16 cellular contexts compared by ENCODE assay signal in the genomic region with DNA sequence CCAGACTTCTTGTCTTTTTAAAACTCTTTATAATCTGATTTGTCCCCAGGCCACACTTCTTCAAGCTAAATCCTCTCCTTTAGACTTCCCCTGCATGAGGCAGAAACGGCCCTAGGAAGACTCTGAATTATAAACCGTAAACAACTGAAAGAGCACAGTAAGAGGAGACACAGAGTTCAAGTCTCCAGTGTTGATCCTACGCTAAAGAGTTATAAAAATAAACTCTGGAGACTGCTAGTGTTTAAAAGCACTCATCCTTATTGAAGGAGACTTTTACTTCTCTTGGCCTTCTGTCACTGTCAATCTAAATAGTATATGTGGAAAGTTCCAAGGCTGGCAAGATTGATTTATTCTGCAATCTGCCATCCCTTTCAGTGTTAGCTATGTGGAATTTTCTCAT.
A peak's percentile ranks its signal among the peaks of the same experiment; 100 is the strongest.
DNase-seq lines count a peak whose midpoint lies in the region; ATAC-seq and TF ChIP-seq lines count a peak whose summit lies in the region.
"Had no signal": no experiment of that assay in that cellular context is flagged by ENCODE, and none has a peak within 500 bp of the region (broad histone marks: within the 10 kb centered on the region; RNA-seq: fewer than 3 reads in every experiment).

No MANE protein-coding gene starts in this region.

- H3K4ac ChIP-seq in IMR-90 (ENCODE audit: low read depth, low read length), result no peak overlapping the region

- in situ Hi-C loops in IMR-90 (cut with MboI; ENCODE audit: low sequenced_read_pairs), result no loop called here

- H2BK20ac ChIP-seq in IMR-90 (ENCODE audit: low read depth, low read length), result no peak overlapping the region

- ATAC-seq in IMR-90 (ENCODE audit: low read depth), result peak; percentile 24; the same call in 1 of the 2 replicates
- no peak for ATAC-seq in GM21390 (IDR thresholded peaks at IDR 0.05; ENCODE audit: unreplicated experiment)

- H3K18ac ChIP-seq in IMR-90 (ENCODE audit: low read depth, low read length), result no peak overlapping the region

- H3K4me3 Mint-ChIP-seq in progenitor cell of endocrine pancreas (ENCODE audit: low read depth), result no peak overlapping the region
- H3K4me3 Mint-ChIP-seq: CD4-positive, CD25-positive, alpha-beta regulatory T cell had no signal

- H3K14ac ChIP-seq in IMR-90 (replicated peaks; ENCODE audit: low read depth, low read length), result no peak overlapping the region

- no peak overlapping the region for H2AFZ ChIP-seq in IMR-90 (replicated peaks; ENCODE audit: low read length, poor library complexity)

- no peak overlapping the region for H4K8ac ChIP-seq in IMR-90 (ENCODE audit: low read depth in 2 of 2, low read length in 2 of 2)

- peak overlapping the region; percentile 80 for H3K27ac Mint-ChIP-seq in progenitor cell of endocrine pancreas
- H3K27ac Mint-ChIP-seq: CD4-positive, CD25-positive, alpha-beta regulatory T cell had no signal

- TF ChIP-seq POLR2A in IMR-90 (IDR thresholded peaks at IDR 0.05; ENCODE audit: low read depth, low read length) (no peak), uterus (IDR thresholded peaks at IDR 0.05) (no peak)

- H2AK9ac ChIP-seq in IMR-90 (replicated peaks; ENCODE audit: low read depth, low read length, poor library complexity), result no peak overlapping the region

- no peak for TF ChIP-seq RAD21 in IMR-90 (IDR thresholded peaks at IDR 0.05; ENCODE audit: low read length)

- no peaks in the 10 kb centered on the region for H3K4me1 ChIP-seq in IMR-90 (ENCODE audit: control insufficient read depth, insufficient read depth, low read length)
- H3K4me1 ChIP-seq in uterus, result no peaks in the 10 kb centered on the region

- dilution Hi-C loops in IMR-90 (cut with HindIII; ENCODE audit: low sequenced_read_pairs, unreplicated experiment), result no loop called here

- H2BK5ac ChIP-seq in IMR-90 (ENCODE audit: low read depth, low read length, poor library complexity, severe bottlenecking), result no peak overlapping the region

- TF ChIP-seq CTCF in IMR-90 (conservative IDR thresholded peaks at IDR 0.05; ENCODE audit: low read depth, low read length) (no peak), VCaP (conservative IDR thresholded peaks at IDR 0.05) (no peak), progenitor cell of endocrine pancreas (IDR thresholded peaks at IDR 0.05; ENCODE audit: unreplicated experiment) (no peak), uterus (IDR thresholded peaks at IDR 0.05) (no peak)

- no peak overlapping the region for H2BK120ac ChIP-seq in IMR-90 (ENCODE audit: low read depth, low read length)

- no peak overlapping the region for H3K23ac ChIP-seq in IMR-90 (ENCODE audit: low read depth, low read length)

- no peak overlapping the region for H4K91ac ChIP-seq in IMR-90 (ENCODE audit: insufficient read depth, low read depth, low read length)

- peaks cover 24% of the 10 kb centered on the region for H3K36me3 Mint-ChIP-seq in progenitor cell of endocrine pancreas (ENCODE audit: insufficient read depth)
- H3K36me3 Mint-ChIP-seq: CD4-positive, CD25-positive, alpha-beta regulatory T cell had no signal

- H3K4me3 ChIP-seq in IMR-90 (ENCODE audit: insufficient read depth, low read depth, low read length), result no peak overlapping the region
- no peak overlapping the region for H3K4me3 ChIP-seq in uterus

- no peak overlapping the region for H3K4me2 ChIP-seq in IMR-90 (ENCODE audit: low read depth, low read length)

- H2AK5ac ChIP-seq in IMR-90 (ENCODE audit: low read depth, low read length), result no peak overlapping the region

- H3K9me3 ChIP-seq in IMR-90 (ENCODE audit: control insufficient read depth, insufficient read depth, low read length), result no peaks in the 10 kb centered on the region
- H3K9me3 ChIP-seq in uterus, result no peaks in the 10 kb centered on the region

- no peaks in the 10 kb centered on the region for H3K9me1 ChIP-seq in IMR-90 (ENCODE audit: insufficient read depth, low read length)

- H4K5ac ChIP-seq in IMR-90 (ENCODE audit: low read depth, low read length), result no peak overlapping the region

- H3K56ac ChIP-seq in IMR-90 (ENCODE audit: extremely low read depth, insufficient read depth, low read length), result no peak overlapping the region

- POLR2A ChIA-PET in IMR-90 (lab: Charles Lee; ENCODE audit: unreplicated experiment), result no interaction called here

- intact Hi-C loops in IMR-90 (cut with micrococcal nuclease) (no loop called here), uterus (cut with DNase I; ENCODE audit: low total_unique reads) (no loop called here)

- H3K27me3 ChIP-seq in IMR-90 (ENCODE audit: control insufficient read depth, insufficient read depth, low read length) (no peaks in the 10 kb centered on the region), uterus (no peaks in the 10 kb centered on the region)

- DNase-seq in IMR-90 (no peak), left kidney (ENCODE audit: low read depth, low spot score) (peak; percentile 48), progenitor cell of endocrine pancreas (ENCODE audit: low spot score, unreplicated experiment) (no peak), uterus (no peak), cortex of kidney (lab: John Stamatoyannopoulos, UW) (no peak)
- DNase-seq: ACHN; CD4-positive, CD25-positive, alpha-beta regulatory T cell; DMS79 treated with DMSO at 0.1 percent for 48 hours; Karpas-422; MM.1S; NCI-H1105; NCI-H1694 treated with DMSO at 0.1 percent for 48 hours; NCI-H774; SHP77 treated with DMSO at 0.1 percent for 48 hours had no signal

- no peak overlapping the region for H3K9ac ChIP-seq in IMR-90 (ENCODE audit: low read depth, low read length)

- H3K27me3 Mint-ChIP-seq in progenitor cell of endocrine pancreas, result no peaks in the 10 kb centered on the region
- H3K27me3 Mint-ChIP-seq: CD4-positive, CD25-positive, alpha-beta regulatory T cell had no signal

- no peak overlapping the region for H2BK15ac ChIP-seq in IMR-90 (ENCODE audit: low read depth, low read length)

- H3K79me1 ChIP-seq in IMR-90 (ENCODE audit: low read depth in 1 of 2, low read length in 2 of 2), result no peaks in the 10 kb centered on the region

- H3K9me3 Mint-ChIP-seq in progenitor cell of endocrine pancreas (ENCODE audit: low read depth), result no peaks in the 10 kb centered on the region

- BruUV-seq in IMR-90 (replicated peaks; lab: Mats Ljungman, UMichigan), result no TSS peak

- peaks cover 31% of the 10 kb centered on the region for H3K4me1 Mint-ChIP-seq in progenitor cell of endocrine pancreas (ENCODE audit: low read depth)
- H3K4me1 Mint-ChIP-seq: CD4-positive, CD25-positive, alpha-beta regulatory T cell had no signal

- no peaks in the 10 kb centered on the region for H4K20me1 ChIP-seq in IMR-90 (ENCODE audit: insufficient read depth, low read length)

- 0% methylated on average over 1 of the region's 3 CpGs; no CpG with 5 or more reads in 1 of the 2 experiments for WGBS in IMR-90 (ENCODE audit: extremely low coverage in 2 of 2, insufficient read length in 1 of 2), 2 experiments

- no peaks in the 10 kb centered on the region for H3K36me3 ChIP-seq in IMR-90 (ENCODE audit: control insufficient read depth, insufficient read depth, low read length)
- no peaks in the 10 kb centered on the region for H3K36me3 ChIP-seq in uterus

- CTCF ChIA-PET in IMR-90 (lab: Yijun Ruan, JAX), result interaction anchor here (0.6 to 1.0 kb wide), 2 partner anchors 14 to 17 kb away, joined by 3 to 7 read pairs; no protein-coding TSS in a partner anchor

- H3K27ac ChIP-seq in IMR-90 (ENCODE audit: insufficient read depth, low read length) (no peak overlapping the region), VCaP (peak overlapping the region; percentile 43), uterus (no peak overlapping the region)

TF ChIP-seq in IMR-90, 13 proteins besides CTCF, POLR2A, EP300 and RAD21:
- TF ChIP-seq CEBPB (IDR thresholded peaks at IDR 0.05; ENCODE audit: low read depth, low read length), result no peak
- no peak for TF ChIP-seq MAFK (IDR thresholded peaks at IDR 0.05; ENCODE audit: low read depth, low read length)
- TF ChIP-seq BHLHE40 (IDR thresholded peaks at IDR 0.05; ENCODE audit: low read depth, low read length), result no peak
- TF ChIP-seq, protein P1, sequence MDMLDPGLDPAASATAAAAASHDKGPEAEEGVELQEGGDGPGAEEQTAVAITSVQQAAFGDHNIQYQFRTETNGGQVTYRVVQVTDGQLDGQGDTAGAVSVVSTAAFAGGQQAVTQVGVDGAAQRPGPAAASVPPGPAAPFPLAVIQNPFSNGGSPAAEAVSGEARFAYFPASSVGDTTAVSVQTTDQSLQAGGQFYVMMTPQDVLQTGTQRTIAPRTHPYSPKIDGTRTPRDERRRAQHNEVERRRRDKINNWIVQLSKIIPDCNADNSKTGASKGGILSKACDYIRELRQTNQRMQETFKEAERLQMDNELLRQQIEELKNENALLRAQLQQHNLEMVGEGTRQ (IDR thresholded peaks at IDR 0.05; ENCODE audit: low read depth, low read length), result no peak
